8 cellular contexts compared by ENCODE assay signal in the genomic region with DNA sequence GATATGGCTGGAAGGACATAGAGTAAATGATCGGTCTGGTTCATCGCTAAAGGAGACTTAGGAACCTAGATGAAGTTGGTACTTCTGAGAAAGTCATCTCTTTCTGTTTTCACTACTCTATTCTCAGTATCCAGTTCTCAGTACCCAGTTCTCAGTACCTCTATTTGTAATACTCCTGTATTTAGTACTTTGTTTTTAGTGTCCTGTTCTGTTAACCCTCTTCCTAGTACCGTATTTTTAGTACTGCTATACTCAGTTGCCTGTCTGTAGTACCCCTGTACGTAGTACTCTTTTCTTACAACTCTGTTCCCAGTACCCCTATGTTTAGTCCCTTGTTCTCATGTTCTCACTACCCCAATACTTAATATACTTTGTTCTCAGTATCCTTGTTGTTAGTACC. TPM values are rescaled to one million over a fixed set of nuclear protein-coding genes. Genes with fewer than 3 reads are reported as not detected.
DNase-seq lines count a peak whose midpoint lies in the region; ATAC-seq and TF ChIP-seq lines count a peak whose summit lies in the region.

No MANE protein-coding gene starts in this region.

- H3K27ac Mint-ChIP-seq in activated CD4-positive, alpha-beta T cell treated with anti-CD3 and anti-CD28 coated beads, Interleukin-2, amount 10 ng/mL, durations not matched to agents 24 days and 14 days: peak overlapping the region; percentile 97

- TF ChIP-seq POLR2A in gastroesophageal sphincter (IDR thresholded peaks at IDR 0.05) (no peak), suprapubic skin (IDR thresholded peaks at IDR 0.05) (no peak)

- H3K4me3 ChIP-seq in RWPE2 (ENCODE audit: severe bottlenecking) (peak overlapping the region; percentile 85), gastroesophageal sphincter (peak overlapping the region; percentile 72 to 90), suprapubic skin (peak overlapping the region; percentile 83)

- H3K27me3 ChIP-seq in RWPE2 (ENCODE audit: insufficient read depth, poor library complexity, severe bottlenecking) (no peaks in the 10 kb centered on the region), gastroesophageal sphincter (no peaks in the 10 kb centered on the region), suprapubic skin (no peaks in the 10 kb centered on the region)

- H3K36me3 ChIP-seq in RWPE2 (ENCODE audit: low read depth) (peaks cover 14% of the 10 kb centered on the region), gastroesophageal sphincter (no peaks in the 10 kb centered on the region), suprapubic skin (no peaks in the 10 kb centered on the region)

- no peaks in the 10 kb centered on the region for H3K9me3 Mint-ChIP-seq in activated CD4-positive, alpha-beta T cell treated with anti-CD3 and anti-CD28 coated beads, Interleukin-2, amount 10 ng/mL, durations not matched to agents 24 days and 14 days

- H3K4me1 Mint-ChIP-seq in activated CD4-positive, alpha-beta T cell treated with anti-CD3 and anti-CD28 coated beads, Interleukin-2, amount 10 ng/mL, durations not matched to agents 24 days and 14 days: peaks cover 52% of the 10 kb centered on the region

- WGBS in gastroesophageal sphincter (ENCODE audit: low coverage in 1 of 2), 2 donors: 61 to 64% methylated on average over 3 to 4 of the region's 4 CpGs
- WGBS in suprapubic skin: 66% methylated on average over 4 of the region's 4 CpGs

- TF ChIP-seq CTCF in RWPE2 (IDR thresholded peaks at IDR 0.05; ENCODE audit: poor library complexity, severe bottlenecking) (no peak), gastroesophageal sphincter (IDR thresholded peaks at IDR 0.05) (no peak), suprapubic skin (IDR thresholded peaks at IDR 0.05) (no peak)

- peaks cover 25% of the 10 kb centered on the region for H3K36me3 Mint-ChIP-seq in activated CD4-positive, alpha-beta T cell treated with anti-CD3 and anti-CD28 coated beads, Interleukin-2, amount 10 ng/mL, durations not matched to agents 24 days and 14 days (ENCODE audit: low read depth)

- H3K27ac ChIP-seq in RWPE2 (ENCODE audit: poor library complexity, severe bottlenecking): no peak overlapping the region
- peak overlapping the region in 2 of 4 donors; percentile 84 to 87 for H3K27ac ChIP-seq in gastroesophageal sphincter
- H3K27ac ChIP-seq in suprapubic skin: no peak overlapping the region

- H3K4me1 ChIP-seq in RWPE2 (ENCODE audit: insufficient read depth, poor library complexity, severe bottlenecking): peaks cover 5% of the 10 kb centered on the region
- H3K4me1 ChIP-seq in gastroesophageal sphincter: peaks cover 6 to 53% (median 10%) of the 10 kb centered on the region in 3 donors
- H3K4me1 ChIP-seq in suprapubic skin: peaks cover 28% of the 10 kb centered on the region

- ATAC-seq in HG02870 (IDR thresholded peaks at IDR 0.05; ENCODE audit: unreplicated experiment) (peak; percentile 59), RWPE2 (ENCODE audit: low read depth) (no peak), gastroesophageal sphincter (no peak)

- H3K9me3 ChIP-seq in RWPE2 (ENCODE audit: severe bottlenecking): no peaks in the 10 kb centered on the region
- no peaks in the 10 kb centered on the region for H3K9me3 ChIP-seq in gastroesophageal sphincter
- no peaks in the 10 kb centered on the region for H3K9me3 ChIP-seq in suprapubic skin

- peak overlapping the region; percentile 96 for H3K4me3 Mint-ChIP-seq in activated CD4-positive, alpha-beta T cell treated with anti-CD3 and anti-CD28 coated beads, Interleukin-2, amount 10 ng/mL, durations not matched to agents 24 days and 14 days

- intact Hi-C loops in activated CD4-positive, alpha-beta T cell treated with anti-CD3 and anti-CD28 coated beads, Interleukin-2, amount 10 ng/mL, durations not matched to agents 24 days and 14 days (cut with micrococcal nuclease): loop anchor here (2.0 kb wide), 1 partner anchor 15 kb away; no protein-coding TSS in a partner anchor

- TF ChIP-seq EP300 in gastroesophageal sphincter (IDR thresholded peaks at IDR 0.05): no peak
- no peak for TF ChIP-seq EP300 in suprapubic skin (IDR thresholded peaks at IDR 0.05)

- peaks cover 5% of the 10 kb centered on the region for H3K27me3 Mint-ChIP-seq in activated CD4-positive, alpha-beta T cell treated with anti-CD3 and anti-CD28 coated beads, Interleukin-2, amount 10 ng/mL, durations not matched to agents 24 days and 14 days

- DNase-seq in activated CD4-positive, alpha-beta T cell treated with anti-CD3 and anti-CD28 coated beads, Interleukin-2, amount 10 ng/mL, durations not matched to agents 24 days and 14 days: no peak
- DNase-seq in activated CD4-positive, alpha-beta T cell treated with anti-CD3 and anti-CD28 coated beads, Interleukin-2, amount 50 U/mL, for 1 hour: no peak
- no peak for DNase-seq in RWPE2 (ENCODE audit: low spot score)
- no peak for DNase-seq in suprapubic skin (ENCODE audit: low spot score in 2 of 2)
- DNase-seq in T1000 (lab: John Stamatoyannopoulos, UW): no peak
- DNase-seq in stimulated activated CD8-positive, alpha-beta memory T cell treated with anti-CD3 and anti-CD28 coated beads, Interleukin-4, amount 100 ng/mL, for 48 hours: no peak

RNA-seq across cellular contexts. Expression of a gene that starts 1.2 kb away (rescaled TPM):
- total RNA-seq in activated CD4-positive, alpha-beta T cell treated with anti-CD3 and anti-CD28 coated beads, Interleukin-2, amount 10 ng/mL, durations not matched to agents 24 days and 14 days: 18.0 and 20.9 TPM in 2 replicates
- total RNA-seq in gastroesophageal sphincter: 1 to 10 TPM; 3.2 to 7.2 (median 3.8) TPM
- 1 to 10 TPM; 1.8 to 4.7 (median 2.2) TPM for total RNA-seq in suprapubic skin
